ENCODE assay signal across 8 cellular contexts in genomic region chr19:12778905-12779161, GRCh38. TPM values are rescaled to one million over a fixed set of nuclear protein-coding genes. Genes with fewer than 3 reads are reported as not detected.
DNase-seq lines count a peak whose midpoint lies in the region; ATAC-seq and TF ChIP-seq lines count a peak whose summit lies in the region.

No MANE protein-coding gene starts in this region.

- H3K79me2 ChIP-seq in parathyroid adenoma = no peaks in the 10 kb centered on the region

- no peaks in the 10 kb centered on the region for H3K9me3 Mint-ChIP-seq in Calu3 (ENCODE audit: low read depth, unreplicated experiment)

- H3K4me1 Mint-ChIP-seq in Calu3 (ENCODE audit: low read depth, unreplicated experiment) = peaks cover 12% of the 10 kb centered on the region

- peaks cover 32% of the 10 kb centered on the region for H3K4me1 ChIP-seq in parathyroid adenoma

- H3K9ac ChIP-seq in parathyroid adenoma = peak overlapping the region; percentile 56

- no peaks in the 10 kb centered on the region for H3K27me3 Mint-ChIP-seq in Calu3 (ENCODE audit: unreplicated experiment)

- POLR2A ChIA-PET in RWPE1 (lab: Yijun Ruan, JAX; ENCODE audit: low non-redundant PET) = interaction anchor here (2.3 to 4.3 kb wide), 2 partner anchors 13 to 17 kb away, joined by 8 to 120 read pairs; partner anchors contain the start of gene JUNB

- no peaks in the 10 kb centered on the region for H3K27me3 ChIP-seq in parathyroid adenoma (ENCODE audit: control insufficient read depth, insufficient read depth, low read length)

- TF ChIP-seq CTCF in Calu3 (IDR thresholded peaks at IDR 0.05; ENCODE audit: unreplicated experiment) (no peak), RWPE1 (conservative IDR thresholded peaks at IDR 0.05; ENCODE audit: low read depth) (no peak), parathyroid adenoma (IDR thresholded peaks at IDR 0.05) (no peak)

- no peaks in the 10 kb centered on the region for H3K36me3 ChIP-seq in parathyroid adenoma (ENCODE audit: control insufficient read depth, insufficient read depth, low read length)

- CTCF ChIA-PET in Calu3 (lab: Charles Lee) (interaction anchor here (0.7 to 2.9 kb wide), 3 partner anchors 10 to 69 kb away, joined by 3 to 17 read pairs (median 5); partner anchors contain the start of gene JUNB), RWPE1 (lab: Yijun Ruan, JAX) (interaction anchor here (0.8 to 3.3 kb wide), 4 partner anchors 10 to 55 kb away, joined by 3 to 40 read pairs (median 10); partner anchors contain the start of genes JUNB and RTBDN)

- peak overlapping the region; percentile 79 for H3K4me3 ChIP-seq in parathyroid adenoma (ENCODE audit: low read depth, low read length)

- peak overlapping the region; percentile 93 for H3K27ac Mint-ChIP-seq in Calu3 (ENCODE audit: unreplicated experiment)

- H3K27ac ChIP-seq in RWPE1 (peak overlapping the region; percentile 99), epithelial cell of prostate (peak overlapping the region; percentile 92), parathyroid adenoma (peak overlapping the region; percentile 90)

- H3K4me3 Mint-ChIP-seq in Calu3 (ENCODE audit: low read depth, unreplicated experiment) = peak overlapping the region; percentile 76

- intact Hi-C loops in Calu3 (cut with micrococcal nuclease; ENCODE audit: unreplicated experiment) = no loop called here

- H2AFZ ChIP-seq in parathyroid adenoma = peak overlapping the region; percentile 92

- DNase-seq in Calu3 (no peak), RWPE1 (ENCODE audit: low spot score) (no peak), epithelial cell of prostate (ENCODE audit: low read depth, low spot score) (no peak), SIG-M5 (lab: John Stamatoyannopoulos, UW) (no peak), AML-193 (lab: John Stamatoyannopoulos, UW) (no peak), occipital lobe (lab: John Stamatoyannopoulos, UW) (no peak)

- H3K4me2 ChIP-seq in parathyroid adenoma (ENCODE audit: low read length) = peak overlapping the region; percentile 97

- H3K36me3 Mint-ChIP-seq in Calu3 (ENCODE audit: insufficient read depth, unreplicated experiment) = peaks cover 46% of the 10 kb centered on the region

- ATAC-seq in HG03135 (IDR thresholded peaks at IDR 0.05; ENCODE audit: unreplicated experiment) = no peak

- no peaks in the 10 kb centered on the region for H3K9me3 ChIP-seq in parathyroid adenoma (ENCODE audit: control insufficient read depth, low read length)

- TSS peak; percentile 86 for BruUV-seq in Calu3 (replicated peaks; lab: Mats Ljungman, UMichigan)

RNA-seq across cellular contexts. Expression of gene HOOK2, which starts 3.5 kb away (rescaled TPM):
- 69.0 and 70.7 TPM in 2 replicates for total RNA-seq in Calu3 (2022)
- total RNA-seq in occipital lobe = 20.3 TPM

RNA-seq across cellular contexts. Expression of gene JUNB, which starts 12.5 kb away (rescaled TPM):
- 113 and 116 TPM in 2 replicates for total RNA-seq in Calu3 (2022)
- total RNA-seq in occipital lobe = 22.6 TPM

RNA-seq across cellular contexts. Expression of gene PRDX2, which starts 22.8 kb away (rescaled TPM):
- total RNA-seq in Calu3 (2022) (121 and 135 TPM in 2 replicates), occipital lobe (174 TPM)

RNA-seq across cellular contexts. Expression of gene THSD8, which starts 23.0 kb away (rescaled TPM):
- total RNA-seq in Calu3 (2022) (14.0 and 16.1 TPM in 2 replicates), occipital lobe (0.62 TPM)

RNA-seq across cellular contexts. Expression of gene BEST2, which starts 27.2 kb away (rescaled TPM):
- total RNA-seq in Calu3 (2022) (not detected in 2 replicates), occipital lobe (0.16 TPM)
